ENCODE assay signal across 1 cellular context in genomic region chr19:51654783-51655182, GRCh38.
TF ChIP-seq lines count a peak whose summit lies in the region.

No MANE protein-coding gene starts in this region.

TF ChIP-seq in K562, 482 proteins besides CTCF, POLR2A, EP300 and RAD21 (continued from another document):
- no peak for TF ChIP-seq ZNF609 (CRISPR knock-in tag; IDR thresholded peaks at IDR 0.05; ENCODE audit: borderline replicate concordance)
- no peak for TF ChIP-seq NBN (IDR thresholded peaks at IDR 0.05; ENCODE audit: low read depth)
- 0 out of 2 replicates have a peak, but pooled peaks have one; percentile 12 for TF ChIP-seq JUN (IDR thresholded peaks at IDR 0.05; ENCODE audit: borderline replicate concordance, low read depth, low read length)
- TF ChIP-seq JUN (CRISPR knock-in tag; IDR thresholded peaks at IDR 0.05; ENCODE audit: borderline replicate concordance): no peak
- no peak for TF ChIP-seq CHD7 (IDR thresholded peaks at IDR 0.05; ENCODE audit: low read depth, low read length)
- TF ChIP-seq KLF6 (CRISPR knock-in tag; IDR thresholded peaks at IDR 0.05; ENCODE audit: borderline replicate concordance): no peak
- no peak for TF ChIP-seq ELF1 (tag; IDR thresholded peaks at IDR 0.05)
- TF ChIP-seq TRIM24 (IDR thresholded peaks at IDR 0.05): peak in 1 of 2 experiments; percentile 74; a peak in 2 of 4 replicates
- no peak for TF ChIP-seq CTCFL (IDR thresholded peaks at IDR 0.05; ENCODE audit: borderline replicate concordance, insufficient read depth, low read depth, low read length, poor library complexity, severe bottlenecking)
- TF ChIP-seq ZNF143 (CRISPR knock-in tag; IDR thresholded peaks at IDR 0.05): no peak
- TF ChIP-seq ZFP1 (CRISPR knock-in tag; IDR thresholded peaks at IDR 0.05): no peak
